Comparison of ENCODE assay signal across 15 cellular contexts in the genomic region with DNA sequence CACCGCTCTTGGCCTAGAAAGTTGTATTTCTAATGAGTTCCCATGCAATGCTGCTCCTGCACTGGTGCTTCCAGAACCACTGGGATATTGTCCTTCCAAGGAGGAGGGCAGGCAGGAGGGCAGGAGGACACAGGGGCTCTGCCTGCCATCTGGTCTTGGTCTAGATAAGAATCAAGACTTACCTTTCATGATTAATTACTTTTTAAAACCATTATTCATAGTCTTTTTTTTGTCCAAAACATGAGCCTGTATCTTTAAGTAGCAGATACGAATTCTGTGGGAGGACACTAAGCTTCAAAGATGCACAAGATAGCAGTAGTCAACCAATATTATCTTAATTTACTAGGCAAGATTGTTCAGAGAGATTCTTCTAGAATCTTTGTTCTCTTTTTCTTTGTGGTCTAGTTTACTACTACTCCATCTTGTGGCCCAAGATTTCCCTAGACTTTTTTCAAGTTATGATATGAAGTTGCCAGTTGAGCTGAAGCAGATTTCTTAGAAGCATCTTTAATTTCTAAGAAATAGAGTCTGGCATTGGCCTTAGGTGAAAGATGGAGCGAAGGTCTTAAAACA. TPM values are rescaled to one million over a fixed set of nuclear protein-coding genes. Genes with fewer than 3 reads are reported as not detected.
A peak's percentile ranks its signal among the peaks of the same experiment; 100 is the strongest.
DNase-seq lines count a peak whose midpoint lies in the region; ATAC-seq and TF ChIP-seq lines count a peak whose summit lies in the region.
"Had no signal": no experiment of that assay in that cellular context is flagged by ENCODE, and none has a peak within 500 bp of the region (broad histone marks: within the 10 kb centered on the region; RNA-seq: fewer than 3 reads in every experiment).

No MANE protein-coding gene starts in this region.

- peaks cover 53% of the 10 kb centered on the region for H3K36me3 Mint-ChIP-seq in activated CD4-positive, alpha-beta T cell treated with anti-CD3 and anti-CD28 coated beads, Interleukin-2, amount 10 ng/mL, durations not matched to agents 24 days and 14 days (ENCODE audit: low read depth)
- H3K36me3 Mint-ChIP-seq in activated naive CD4-positive, alpha-beta T cell treated with anti-CD3 and anti-CD28 coated beads, Interleukin-2, amount 50 U/mL, for 72 hours: peaks cover 8 to 9% of the 10 kb centered on the region in 2 donors

- H3K9me3 ChIP-seq in IMR-90 (ENCODE audit: control insufficient read depth, insufficient read depth, low read length): no peaks in the 10 kb centered on the region
- H3K9me3 ChIP-seq: tibial nerve had no signal

- no peak overlapping the region for H3K56ac ChIP-seq in IMR-90 (ENCODE audit: extremely low read depth, insufficient read depth, low read length)

- no peak overlapping the region for H3K23ac ChIP-seq in IMR-90 (ENCODE audit: low read depth, low read length)

- no peak overlapping the region for H4K8ac ChIP-seq in IMR-90 (ENCODE audit: low read depth in 2 of 2, low read length in 2 of 2)

- POLR2A ChIA-PET in IMR-90 (lab: Charles Lee; ENCODE audit: unreplicated experiment): no interaction called here

- H4K91ac ChIP-seq in IMR-90 (ENCODE audit: insufficient read depth, low read depth, low read length): no peak overlapping the region

- no peak overlapping the region for H3K4ac ChIP-seq in IMR-90 (ENCODE audit: low read depth, low read length)

- no peak overlapping the region for H3K4me3 ChIP-seq in IMR-90 (ENCODE audit: insufficient read depth, low read depth, low read length)
- no peak overlapping the region for H3K4me3 ChIP-seq in fibroblast of villous mesenchyme (ENCODE audit: low read depth, low read length)
- H3K4me3 ChIP-seq: tibial nerve had no signal

- H2BK120ac ChIP-seq in IMR-90 (ENCODE audit: low read depth, low read length): no peak overlapping the region

- H2AFZ ChIP-seq in IMR-90 (replicated peaks; ENCODE audit: low read length, poor library complexity): no peak overlapping the region

- H3K18ac ChIP-seq in IMR-90 (ENCODE audit: low read depth, low read length): no peak overlapping the region

- H3K79me1 ChIP-seq in IMR-90 (ENCODE audit: low read depth in 1 of 2, low read length in 2 of 2): peaks cover 32 to 44% of the 10 kb centered on the region in 2 experiments

- DNase-seq in activated CD4-positive, alpha-beta T cell treated with anti-CD3 and anti-CD28 coated beads, Interleukin-2, amount 10 ng/mL, durations not matched to agents 24 days and 14 days: no peak
- no peak for DNase-seq in activated CD4-positive, alpha-beta T cell treated with anti-CD3 and anti-CD28 coated beads, Interleukin-2, amount 50 U/mL, for 48 hours
- DNase-seq in IMR-90: no peak
- no peak for DNase-seq in activated naive CD4-positive, alpha-beta T cell treated with anti-CD3 and anti-CD28 coated beads, Interleukin-2, amount 50 U/mL, for 72 hours (ENCODE audit: low spot score in 2 of 2)
- DNase-seq in fibroblast of villous mesenchyme (ENCODE audit: low read depth): no peak
- no peak for DNase-seq in epidermal melanocyte (ENCODE audit: insufficient read length, low spot score)
- DNase-seq: head of caudate nucleus; Kasumi-1; kidney; NCI-H345; stimulated activated CD4-positive, alpha-beta T cell treated with anti-CD3 and anti-CD28 coated beads, Interleukin-2, amount 100 ng/mL, for 48 hours; stimulated activated CD8-positive, alpha-beta memory T cell treated with anti-CD3 and anti-CD28 coated beads, Interleukin-4, amount 100 ng/mL, for 48 hours had no signal

- H2AK5ac ChIP-seq in IMR-90 (ENCODE audit: low read depth, low read length): no peak overlapping the region

- no peak overlapping the region for H2BK5ac ChIP-seq in IMR-90 (ENCODE audit: low read depth, low read length, poor library complexity, severe bottlenecking)

- no peak overlapping the region for H4K5ac ChIP-seq in IMR-90 (ENCODE audit: low read depth, low read length)

- intact Hi-C loops in activated CD4-positive, alpha-beta T cell treated with anti-CD3 and anti-CD28 coated beads, Interleukin-2, amount 10 ng/mL, durations not matched to agents 24 days and 14 days (cut with micrococcal nuclease): loop anchor here (5.0 kb wide), 2 partner anchors 40 to 55 kb away; no protein-coding TSS in a partner anchor
- intact Hi-C loops in IMR-90 (cut with micrococcal nuclease): loop anchor here (1.0 to 2.0 kb wide), 2 partner anchors 57 to 104 kb away; a partner anchor contains a TSS

- no peak overlapping the region for H2BK20ac ChIP-seq in IMR-90 (ENCODE audit: low read depth, low read length)

- H4K20me1 ChIP-seq in IMR-90 (ENCODE audit: insufficient read depth, low read length): peaks cover 10% of the 10 kb centered on the region

- H3K14ac ChIP-seq in IMR-90 (replicated peaks; ENCODE audit: low read depth, low read length): no peak overlapping the region

- H3K4me1 Mint-ChIP-seq in activated CD4-positive, alpha-beta T cell treated with anti-CD3 and anti-CD28 coated beads, Interleukin-2, amount 10 ng/mL, durations not matched to agents 24 days and 14 days: peaks cover 22% of the 10 kb centered on the region

- TF ChIP-seq RAD21 in IMR-90 (IDR thresholded peaks at IDR 0.05; ENCODE audit: low read length): no peak

- no peaks in the 10 kb centered on the region for H3K9me3 Mint-ChIP-seq in activated CD4-positive, alpha-beta T cell treated with anti-CD3 and anti-CD28 coated beads, Interleukin-2, amount 10 ng/mL, durations not matched to agents 24 days and 14 days
- H3K9me3 Mint-ChIP-seq in activated naive CD4-positive, alpha-beta T cell treated with anti-CD3 and anti-CD28 coated beads, Interleukin-2, amount 50 U/mL, for 72 hours: no peaks in the 10 kb centered on the region

- no peak; the same call in 1 of the 2 replicates for TF ChIP-seq CTCF in IMR-90 (conservative IDR thresholded peaks at IDR 0.05; ENCODE audit: low read depth, low read length)
- TF ChIP-seq CTCF in fibroblast of villous mesenchyme (IDR thresholded peaks at IDR 0.05; ENCODE audit: insufficient read depth, low read depth, low read length): peak; percentile 8

- no peak for TF ChIP-seq POLR2A in IMR-90 (IDR thresholded peaks at IDR 0.05; ENCODE audit: low read depth, low read length)

- no peaks in the 10 kb centered on the region for H3K27me3 Mint-ChIP-seq in activated CD4-positive, alpha-beta T cell treated with anti-CD3 and anti-CD28 coated beads, Interleukin-2, amount 10 ng/mL, durations not matched to agents 24 days and 14 days

- peaks cover 26% of the 10 kb centered on the region for H3K36me3 ChIP-seq in IMR-90 (ENCODE audit: control insufficient read depth, insufficient read depth, low read length)

- no peak overlapping the region for H2AK9ac ChIP-seq in IMR-90 (replicated peaks; ENCODE audit: low read depth, low read length, poor library complexity)

- H3K9ac ChIP-seq in IMR-90 (ENCODE audit: low read depth, low read length): no peak overlapping the region

- no peaks in the 10 kb centered on the region for H3K27me3 ChIP-seq in IMR-90 (ENCODE audit: control insufficient read depth, insufficient read depth, low read length)
- H3K27me3 ChIP-seq: tibial nerve had no signal

- H3K4me2 ChIP-seq in IMR-90 (ENCODE audit: low read depth, low read length): no peak overlapping the region

- no peak overlapping the region for H2BK15ac ChIP-seq in IMR-90 (ENCODE audit: low read depth, low read length)

- peak overlapping the region; percentile 50 for H3K27ac Mint-ChIP-seq in activated CD4-positive, alpha-beta T cell treated with anti-CD3 and anti-CD28 coated beads, Interleukin-2, amount 10 ng/mL, durations not matched to agents 24 days and 14 days
- H3K27ac Mint-ChIP-seq in activated naive CD4-positive, alpha-beta T cell treated with anti-CD3 and anti-CD28 coated beads, Interleukin-2, amount 50 U/mL, for 72 hours: peak overlapping the region; percentile 71 to 90

- CTCF ChIA-PET in IMR-90 (lab: Yijun Ruan, JAX): interaction anchor here (0.7 to 1.6 kb wide), 2 partner anchors 10 to 103 kb away, joined by 4 to 8 read pairs; no protein-coding TSS in a partner anchor

- H3K27ac ChIP-seq in IMR-90 (ENCODE audit: insufficient read depth, low read length): no peak overlapping the region
- H3K27ac ChIP-seq: tibial nerve had no signal

- no TSS peak for BruUV-seq in IMR-90 (replicated peaks; lab: Mats Ljungman, UMichigan)

- dilution Hi-C loops in IMR-90 (cut with HindIII; ENCODE audit: low sequenced_read_pairs, unreplicated experiment): no loop called here

- in situ Hi-C loops in IMR-90 (cut with MboI; ENCODE audit: low sequenced_read_pairs): no loop called here

- peaks cover 5% of the 10 kb centered on the region for H3K9me1 ChIP-seq in IMR-90 (ENCODE audit: insufficient read depth, low read length)

- ATAC-seq in IMR-90 (ENCODE audit: low read depth) (no peak), HG03095 (IDR thresholded peaks at IDR 0.05; ENCODE audit: unreplicated experiment) (no peak), HG03469 (IDR thresholded peaks at IDR 0.05; ENCODE audit: unreplicated experiment) (no peak)
- ATAC-seq in activated naive CD4-positive, alpha-beta T cell treated with anti-CD3 and anti-CD28 coated beads, Interleukin-2, amount 50 U/mL, for 72 hours: peak in 1 of 2 donors; percentile 22

- H3K4me1 ChIP-seq in IMR-90 (ENCODE audit: control insufficient read depth, insufficient read depth, low read length): peaks cover 4% of the 10 kb centered on the region

- 100% methylated on average over 1 of the region's 3 CpGs; no CpG with 5 or more reads in 1 of the 2 experiments for WGBS in IMR-90 (ENCODE audit: extremely low coverage in 2 of 2, insufficient read length in 1 of 2), 2 experiments

- H3K4me3 Mint-ChIP-seq in activated CD4-positive, alpha-beta T cell treated with anti-CD3 and anti-CD28 coated beads, Interleukin-2, amount 10 ng/mL, durations not matched to agents 24 days and 14 days: no peak overlapping the region

TF ChIP-seq in IMR-90, 13 proteins besides CTCF, POLR2A, EP300 and RAD21 (continues in another document):
- TF ChIP-seq MAFK (IDR thresholded peaks at IDR 0.05; ENCODE audit: low read depth, low read length) (no peak), CEBPB (IDR thresholded peaks at IDR 0.05; ENCODE audit: low read depth, low read length) (no peak)
- TF ChIP-seq, protein P1, sequence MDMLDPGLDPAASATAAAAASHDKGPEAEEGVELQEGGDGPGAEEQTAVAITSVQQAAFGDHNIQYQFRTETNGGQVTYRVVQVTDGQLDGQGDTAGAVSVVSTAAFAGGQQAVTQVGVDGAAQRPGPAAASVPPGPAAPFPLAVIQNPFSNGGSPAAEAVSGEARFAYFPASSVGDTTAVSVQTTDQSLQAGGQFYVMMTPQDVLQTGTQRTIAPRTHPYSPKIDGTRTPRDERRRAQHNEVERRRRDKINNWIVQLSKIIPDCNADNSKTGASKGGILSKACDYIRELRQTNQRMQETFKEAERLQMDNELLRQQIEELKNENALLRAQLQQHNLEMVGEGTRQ (IDR thresholded peaks at IDR 0.05; ENCODE audit: low read depth, low read length): no peak

RNA-seq across cellular contexts. Expression of a gene that starts 57.6 kb away (rescaled TPM):
- 77.2 and 79.5 TPM in 2 replicates for total RNA-seq in activated CD4-positive, alpha-beta T cell treated with anti-CD3 and anti-CD28 coated beads, Interleukin-2, amount 10 ng/mL, durations not matched to agents 24 days and 14 days
- 7.3 and 10.6 TPM in 2 replicates for total RNA-seq in IMR-90 (2012; rRNA removed)
- 10.5 and 10.8 TPM in 2 replicates for polyA plus RNA-seq in IMR-90 (2012; rRNA removed)
- polyA plus RNA-seq in IMR-90 (2012; cell fraction: cytosol; rRNA removed): 5.8 and 14.5 TPM in 2 replicates
- 43.6 and 56.2 TPM in 2 replicates for polyA plus RNA-seq in IMR-90 (2012; cell fraction: nucleus; rRNA removed; ENCODE audit: low replicate concordance)
- 10 to 100 TPM; 74.7 to 76.1 TPM for total RNA-seq in activated naive CD4-positive, alpha-beta T cell treated with anti-CD3 and anti-CD28 coated beads, Interleukin-2, amount 50 U/mL, for 72 hours
- total RNA-seq in fibroblast of villous mesenchyme: 22.9 and 23.7 TPM in 2 replicates
